Comparison of ENCODE assay signal across 8 cellular contexts in genomic region chr7:128938524-128939074, GRCh38. TPM values are rescaled to one million over a fixed set of nuclear protein-coding genes. Genes with fewer than 3 reads are reported as not detected.
DNase-seq lines count a peak whose midpoint lies in the region; ATAC-seq and TF ChIP-seq lines count a peak whose summit lies in the region.

No MANE protein-coding gene starts in this region.

- no peaks in the 10 kb centered on the region for H3K9me3 ChIP-seq in GM23248 (ENCODE audit: low read depth)
- H3K9me3 ChIP-seq in parathyroid adenoma (ENCODE audit: control insufficient read depth, low read length), result no peaks in the 10 kb centered on the region

- in situ Hi-C loops in GM23248 (cut with MboI), result no loop called here

- H2AFZ ChIP-seq in GM23248 (peak overlapping the region; percentile 75), parathyroid adenoma (peak overlapping the region; percentile 86)

- H3K79me2 ChIP-seq in GM23248 (ENCODE audit: insufficient read depth) (no peaks in the 10 kb centered on the region), parathyroid adenoma (no peaks in the 10 kb centered on the region)

- no peak for ATAC-seq in HG03175 (IDR thresholded peaks at IDR 0.05; ENCODE audit: unreplicated experiment)

- no peaks in the 10 kb centered on the region for H3K9me2 ChIP-seq in GM23248 (ENCODE audit: insufficient read depth)

- 1 to 2% methylated on average over 23 to 31 of the region's 31 CpGs for WGBS in GM23248 (ENCODE audit: low coverage in 1 of 2, low lambda C conversion rate in 2 of 2, missing lambda C conversion rate in 2 of 2), 2 experiments

- H3K27me3 ChIP-seq in GM23248 (replicated peaks; ENCODE audit: insufficient read depth) (peaks cover 37% of the 10 kb centered on the region), parathyroid adenoma (ENCODE audit: control insufficient read depth, insufficient read depth, low read length) (no peaks in the 10 kb centered on the region)

- H3K27ac ChIP-seq in GM23248 (no peak overlapping the region), VCaP (peak overlapping the region; percentile 74), parathyroid adenoma (peak overlapping the region; percentile 38)

- TF ChIP-seq CTCF in VCaP (conservative IDR thresholded peaks at IDR 0.05), result no peak
- TF ChIP-seq CTCF in parathyroid adenoma (IDR thresholded peaks at IDR 0.05), result no peak

- H3K4me3 ChIP-seq in GM23248 (peak overlapping the region; percentile 65), parathyroid adenoma (ENCODE audit: low read depth, low read length) (peak overlapping the region; percentile 65)

- DNase-seq in AG20443 (ENCODE audit: low spot score) (peak; percentile 14), GM23248 (peak; percentile 22), germinal center (ENCODE audit: low spot score) (peak; percentile 42), activated gamma-delta T cell treated with Interleukin-2 at 50 U/mL for 16 hours (no peak)
- no peak for DNase-seq in NK-92 treated with Interleukin-12 subunit alpha and Interleukin-12 subunit beta, amount 100 ng/mL, for 24 hours (lab: John Stamatoyannopoulos, UW)

- no peak overlapping the region for H3K9ac ChIP-seq in GM23248
- no peak overlapping the region for H3K9ac ChIP-seq in parathyroid adenoma

- H3K4me1 ChIP-seq in GM23248 (ENCODE audit: insufficient read depth) (no peaks in the 10 kb centered on the region), parathyroid adenoma (no peaks in the 10 kb centered on the region)

- no peaks in the 10 kb centered on the region for H4K20me1 ChIP-seq in GM23248 (ENCODE audit: insufficient read depth)

- H3F3A ChIP-seq in GM23248 (ENCODE audit: insufficient read depth), result no peaks in the 10 kb centered on the region

- H3K36me3 ChIP-seq in GM23248 (ENCODE audit: low read depth) (no peaks in the 10 kb centered on the region), parathyroid adenoma (ENCODE audit: control insufficient read depth, insufficient read depth, low read length) (no peaks in the 10 kb centered on the region)

- H3K4me2 ChIP-seq in GM23248 (ENCODE audit: unreplicated experiment) (peak overlapping the region; percentile 79), parathyroid adenoma (ENCODE audit: low read length) (peak overlapping the region; percentile 92)

RNA-seq across cellular contexts. Expression of gene IRF5, which starts 0.9 kb away (rescaled TPM):
- under 0.01 and 1.6 TPM in 2 replicates for total RNA-seq in GM23248 (2014; rRNA removed; shearing (Covaris generic))
- polyA plus RNA-seq in GM23248 (2016; fragmentation: Nextera tagmentation; extraction: Ambion mirVana), result 0.14 and 0.16 TPM in 2 replicates

RNA-seq across cellular contexts. Expression of gene KCP, which starts 28.1 kb away (rescaled TPM):
- total RNA-seq in GM23248 (2014; rRNA removed; shearing (Covaris generic)), result not detected in 2 replicates
- polyA plus RNA-seq in GM23248 (2016; fragmentation: Nextera tagmentation; extraction: Ambion mirVana), result 0.10 TPM in 2 replicates

Comparison
In these comparisons a context has a peak if more than half of its experiments do, and no peak if none do; other contexts are left out.
1. DNase-seq: peak in AG20443 (single experiment), GM23248 (single experiment) and germinal center (single experiment); none in NK-92 treated with Interleukin-12 subunit alpha and Interleukin-12 subunit beta, amount 100 ng/mL, for 24 hours (single experiment) and activated gamma-delta T cell treated with Interleukin-2 at 50 U/mL for 16 hours (single experiment).